10 cellular contexts compared by ENCODE assay signal in genomic region chr14:51394391-51394790, GRCh38.
DNase-seq lines count a peak whose midpoint lies in the region; ATAC-seq and TF ChIP-seq lines count a peak whose summit lies in the region.
"Had no signal": no experiment of that assay in that cellular context is flagged by ENCODE, and none has a peak within 500 bp of the region (broad histone marks: within the 10 kb centered on the region; RNA-seq: fewer than 3 reads in every experiment).

No MANE protein-coding gene starts in this region.

- H3K27me3 ChIP-seq in RWPE2 (ENCODE audit: insufficient read depth, poor library complexity, severe bottlenecking) (no peaks in the 10 kb centered on the region), sigmoid colon (no peaks in the 10 kb centered on the region)

- H3K4me3 Mint-ChIP-seq in activated T-helper 1 cell treated with anti-CD3 and anti-CD28 coated beads, Interleukin-12 subunit alpha, Interleukin-12 subunit beta, Interleukin-2, Interleukin-4 antibody, amounts not matched to agents 30 ng/mL and 10 ng/mL and 1 ng/mL, durations not matched to agents 14 hours and 24 hours and 36 hours = no peak overlapping the region

- 35 to 36% methylated on average over 4 of the region's 4 CpGs for WGBS in sigmoid colon, 2 donors

- H3K9me3 Mint-ChIP-seq in activated T-helper 1 cell treated with anti-CD3 and anti-CD28 coated beads, Interleukin-12 subunit alpha, Interleukin-12 subunit beta, Interleukin-2, Interleukin-4 antibody, amounts not matched to agents 30 ng/mL and 10 ng/mL and 1 ng/mL, durations not matched to agents 14 hours and 24 hours and 36 hours = no peaks in the 10 kb centered on the region

- H3K9me3 ChIP-seq in RWPE2 (ENCODE audit: severe bottlenecking) (no peaks in the 10 kb centered on the region), sigmoid colon (no peaks in the 10 kb centered on the region)

- peak; percentile 42 for DNase-seq in DMS79 (lab: John Stamatoyannopoulos, UW)
- no peak for DNase-seq in RWPE2 (ENCODE audit: low spot score)
- peak; percentile 73 for DNase-seq in fibroblast of villous mesenchyme (ENCODE audit: low read depth)
- DNase-seq in sigmoid colon = no peak
- DNase-seq in activated T-helper 1 cell treated with anti-CD3 and anti-CD28 coated beads, Interleukin-12 subunit alpha, Interleukin-12 subunit beta, Interleukin-2, Interleukin-4 antibody, amounts not matched to agents 30 ng/mL and 10 ng/mL and 1 ng/mL, durations not matched to agents 14 hours and 24 hours and 36 hours (ENCODE audit: low spot score) = no peak
- no peak for DNase-seq in activated naive CD4-positive, alpha-beta T cell (lab: John Stamatoyannopoulos, UW)
- DNase-seq: central memory CD4-positive, alpha-beta T cell; T-helper 9 cell had no signal

- H3K27me3 Mint-ChIP-seq in activated T-helper 1 cell treated with anti-CD3 and anti-CD28 coated beads, Interleukin-12 subunit alpha, Interleukin-12 subunit beta, Interleukin-2, Interleukin-4 antibody, amounts not matched to agents 30 ng/mL and 10 ng/mL and 1 ng/mL, durations not matched to agents 14 hours and 24 hours and 36 hours (ENCODE audit: insufficient read depth) = peaks cover 2% of the 10 kb centered on the region

- H3K27ac ChIP-seq in RWPE2 (ENCODE audit: poor library complexity, severe bottlenecking) (peak overlapping the region; percentile 100), sigmoid colon (peak overlapping the region; percentile 71 to 83 (median 80))

- peaks cover 52% of the 10 kb centered on the region for H3K4me1 ChIP-seq in RWPE2 (ENCODE audit: insufficient read depth, poor library complexity, severe bottlenecking)
- peaks cover 0 to 41% (median 38%) of the 10 kb centered on the region in 4 donors for H3K4me1 ChIP-seq in sigmoid colon

- no peak overlapping the region for H3K4me3 ChIP-seq in RWPE2 (ENCODE audit: severe bottlenecking)
- no peak overlapping the region for H3K4me3 ChIP-seq in fibroblast of villous mesenchyme (ENCODE audit: low read depth, low read length)
- no peak overlapping the region for H3K4me3 ChIP-seq in sigmoid colon

- ATAC-seq in RWPE2 (ENCODE audit: low read depth) (no peak), HG03460 (IDR thresholded peaks at IDR 0.05; ENCODE audit: unreplicated experiment) (no peak), HG02885 (IDR thresholded peaks at IDR 0.05; ENCODE audit: poor library complexity, unreplicated experiment) (no peak)

- no peak for TF ChIP-seq EP300 in sigmoid colon (IDR thresholded peaks at IDR 0.05)

- intact Hi-C loops in sigmoid colon (cut with DNase I) = loop anchor here (10.0 kb wide), 1 partner anchor 960 kb away; no protein-coding TSS in a partner anchor
- intact Hi-C loops in activated T-helper 1 cell treated with anti-CD3 and anti-CD28 coated beads, Interleukin-12 subunit alpha, Interleukin-12 subunit beta, Interleukin-2, Interleukin-4 antibody, amounts not matched to agents 30 ng/mL and 10 ng/mL and 1 ng/mL, durations not matched to agents 14 hours and 24 hours and 36 hours (cut with micrococcal nuclease) = no loop called here

- no peaks in the 10 kb centered on the region for H3K4me1 Mint-ChIP-seq in activated T-helper 1 cell treated with anti-CD3 and anti-CD28 coated beads, Interleukin-12 subunit alpha, Interleukin-12 subunit beta, Interleukin-2, Interleukin-4 antibody, amounts not matched to agents 30 ng/mL and 10 ng/mL and 1 ng/mL, durations not matched to agents 14 hours and 24 hours and 36 hours (ENCODE audit: low read depth)

- TF ChIP-seq CTCF in RWPE2 (IDR thresholded peaks at IDR 0.05; ENCODE audit: poor library complexity, severe bottlenecking) (no peak), fibroblast of villous mesenchyme (IDR thresholded peaks at IDR 0.05; ENCODE audit: insufficient read depth, low read depth, low read length) (no peak), sigmoid colon (IDR thresholded peaks at IDR 0.05) (no peak)

- no peak overlapping the region for H3K27ac Mint-ChIP-seq in activated T-helper 1 cell treated with anti-CD3 and anti-CD28 coated beads, Interleukin-12 subunit alpha, Interleukin-12 subunit beta, Interleukin-2, Interleukin-4 antibody, amounts not matched to agents 30 ng/mL and 10 ng/mL and 1 ng/mL, durations not matched to agents 14 hours and 24 hours and 36 hours

- no peak for TF ChIP-seq POLR2A in sigmoid colon (IDR thresholded peaks at IDR 0.05)

- H3K36me3 ChIP-seq in RWPE2 (ENCODE audit: low read depth) (no peaks in the 10 kb centered on the region), sigmoid colon (no peaks in the 10 kb centered on the region)

- H3K36me3 Mint-ChIP-seq in activated T-helper 1 cell treated with anti-CD3 and anti-CD28 coated beads, Interleukin-12 subunit alpha, Interleukin-12 subunit beta, Interleukin-2, Interleukin-4 antibody, amounts not matched to agents 30 ng/mL and 10 ng/mL and 1 ng/mL, durations not matched to agents 14 hours and 24 hours and 36 hours (ENCODE audit: low read depth) = no peaks in the 10 kb centered on the region

Comparison
In these comparisons a context has a peak if more than half of its experiments do, and no peak if none do; other contexts are left out.
1. DNase-seq: peak in DMS79 (single experiment) and fibroblast of villous mesenchyme (single experiment); none in RWPE2 (single experiment), sigmoid colon (single experiment), activated T-helper 1 cell treated with anti-CD3 and anti-CD28 coated beads, Interleukin-12 subunit alpha, Interleukin-12 subunit beta, Interleukin-2, Interleukin-4 antibody, amounts not matched to agents 30 ng/mL and 10 ng/mL and 1 ng/mL, durations not matched to agents 14 hours and 24 hours and 36 hours (single experiment) and activated naive CD4-positive, alpha-beta T cell (0 of 4).